In genomic region chr4:112145820-112146813, GRCh38 we compare ENCODE assay signal across 8 cellular contexts. TPM values are rescaled to one million over a fixed set of nuclear protein-coding genes. Genes with fewer than 3 reads are reported as not detected.
DNase-seq lines count a peak whose midpoint lies in the region; ATAC-seq and TF ChIP-seq lines count a peak whose summit lies in the region.

No MANE protein-coding gene starts in this region.

- ATAC-seq in GM19455 (IDR thresholded peaks at IDR 0.05; ENCODE audit: unreplicated experiment) (peak; percentile 54), HG03558 (IDR thresholded peaks at IDR 0.05; ENCODE audit: extremely low read depth, unreplicated experiment) (peak; percentile 41), T-cell (replicated peaks in 1 of 4) (peak; percentile 55 to 72 (median 58))

- H3K4me3 ChIP-seq in hepatocyte, result peak overlapping the region; percentile 74
- H3K4me3 ChIP-seq in retinal pigment epithelial cell (ENCODE audit: low read length), result peak overlapping the region; percentile 76

- H3K79me2 ChIP-seq in hepatocyte, result peaks cover 8% of the 10 kb centered on the region

- no peaks in the 10 kb centered on the region for H3K27me3 Mint-ChIP-seq in T-cell

- H3K9me3 ChIP-seq in hepatocyte (ENCODE audit: low read depth), result no peaks in the 10 kb centered on the region

- POLR2A ChIA-PET in T-cell (lab: Charles Lee), result interaction anchor here in 1 of 2 donors (2.4 kb wide), 1 partner anchor 12 kb away, joined by 8 read pairs; no protein-coding TSS in a partner anchor

- peak overlapping the region; percentile 82 to 89 (median 86) for H3K4me3 Mint-ChIP-seq in T-cell

- WGBS in hepatocyte (ENCODE audit: low lambda C conversion rate, missing lambda C conversion rate), result 8% methylated on average over 38 of the region's 50 CpGs

- H3K4me2 ChIP-seq in hepatocyte, result peak overlapping the region; percentile 81

- no peaks in the 10 kb centered on the region for H3K9me3 Mint-ChIP-seq in T-cell

- H3K27ac Mint-ChIP-seq in T-cell, result peak overlapping the region; percentile 68 to 95

- no peaks in the 10 kb centered on the region for H3K36me3 ChIP-seq in hepatocyte (replicated peaks; ENCODE audit: insufficient read depth, low read depth)

- H3K4me1 ChIP-seq in hepatocyte (ENCODE audit: insufficient read depth), result no peaks in the 10 kb centered on the region

- H3K27ac ChIP-seq in hepatocyte, result peak overlapping the region; percentile 78

- peaks cover 3% of the 10 kb centered on the region for H3K27me3 ChIP-seq in hepatocyte

- CTCF ChIA-PET in T-cell (lab: Charles Lee), result interaction anchor here (0.5 to 1.1 kb wide), 4 partner anchors 9 to 619 kb away, joined by 3 to 11 read pairs (median 4); no protein-coding TSS in a partner anchor

- H4K20me1 ChIP-seq in hepatocyte (ENCODE audit: insufficient read depth, poor library complexity, severe bottlenecking), result no peaks in the 10 kb centered on the region

- TF ChIP-seq CTCF in hepatocyte (IDR thresholded peaks at IDR 0.05; ENCODE audit: poor library complexity) (peak; percentile 21), retinal pigment epithelial cell (conservative IDR thresholded peaks at IDR 0.05; ENCODE audit: low read depth, low read length) (no peak)

- H3K36me3 Mint-ChIP-seq in T-cell, result no peaks in the 10 kb centered on the region

- H2AFZ ChIP-seq in hepatocyte, result peak overlapping the region; percentile 72

- H3K9me2 ChIP-seq in hepatocyte (replicated peaks; ENCODE audit: insufficient read depth), result no peaks in the 10 kb centered on the region

- DNase-seq in COR-L47 (lab: John Stamatoyannopoulos, UW) (peak; percentile 16), T-cell (peak; percentile 32 to 72 (median 56)), amygdala (lab: John Stamatoyannopoulos, UW) (peak in 30 of 56 donors; percentile 3 to 49 (median 20)), hepatocyte (ENCODE audit: low spot score) (peak; percentile 67), retinal pigment epithelial cell (ENCODE audit: low read depth) (no peak), DMS79 treated with DMSO at 0.1 percent for 48 hours (lab: John Stamatoyannopoulos, UW) (no peak)

- peaks cover 31 to 45% (median 33%) of the 10 kb centered on the region in 3 donors for H3K4me1 Mint-ChIP-seq in T-cell

RNA-seq across cellular contexts. Expression of gene FAM241A, which starts 0.9 kb away (rescaled TPM):
- total RNA-seq in T-cell (1 to 10 TPM; 1.4 to 3.4 (median 2.0) TPM), hepatocyte (2.0 and 3.2 TPM in 2 replicates)
- polyA plus RNA-seq in hepatocyte, result 2.3 and 2.9 TPM in 2 replicates

Comparison
In these comparisons a context has a peak if more than half of its experiments do, and no peak if none do; other contexts are left out.
1. DNase-seq: peak in COR-L47 (single experiment), T-cell (34 of 34), amygdala (30 of 56) and hepatocyte (single experiment); none in retinal pigment epithelial cell (single experiment) and DMS79 treated with DMSO at 0.1 percent for 48 hours (single experiment).
2. Peak in every context shown above with its lines, with median percentiles within 50 percentile points of each other: ATAC-seq.